Comparison of ENCODE assay signal across 15 cellular contexts in the genomic region with DNA sequence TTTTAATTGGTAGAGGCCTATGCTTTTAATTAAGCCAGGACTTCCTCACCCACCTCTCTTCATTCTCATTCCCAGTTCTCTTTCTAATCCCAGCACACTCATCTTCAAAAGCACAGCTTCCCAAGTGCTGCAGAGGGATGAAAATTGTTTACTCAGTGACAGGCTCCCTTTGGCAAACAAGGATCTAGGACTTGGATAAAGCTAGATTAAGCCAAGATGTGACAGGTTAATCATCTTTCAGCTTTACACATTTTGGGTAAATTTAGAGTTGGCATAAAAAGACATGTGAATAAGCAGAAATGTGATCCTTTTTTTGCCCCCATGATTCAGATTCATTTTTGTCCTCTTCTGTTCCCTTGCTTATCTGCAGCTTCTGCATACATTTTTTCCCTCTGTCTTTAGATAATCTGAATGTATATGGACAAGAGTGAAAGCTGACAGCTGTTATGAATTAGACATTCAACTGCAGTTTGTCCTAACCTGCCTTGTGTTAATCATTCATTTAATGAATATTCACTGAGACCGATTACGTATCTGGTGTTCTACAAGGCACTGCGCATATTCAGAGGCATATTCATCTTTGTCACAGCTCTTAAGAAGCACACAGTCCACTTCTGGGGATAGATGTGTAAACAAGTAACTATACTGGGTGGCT. TPM values are rescaled to one million over a fixed set of nuclear protein-coding genes. Genes with fewer than 3 reads are reported as not detected.
DNase-seq lines count a peak whose midpoint lies in the region; ATAC-seq, FAIRE-seq and TF ChIP-seq lines count a peak whose summit lies in the region.
"Had no signal": no experiment of that assay in that cellular context is flagged by ENCODE, and none has a peak within 500 bp of the region (broad histone marks: within the 10 kb centered on the region; RNA-seq: fewer than 3 reads in every experiment).

No MANE protein-coding gene starts in this region.

- H3K9me3 ChIP-seq in astrocyte (ENCODE audit: insufficient read depth, low read depth, low read length): no peaks in the 10 kb centered on the region
- H3K9me3 ChIP-seq in hepatocyte (ENCODE audit: low read depth): no peaks in the 10 kb centered on the region
- H3K9me3 ChIP-seq in upper lobe of right lung: no peaks in the 10 kb centered on the region
- H3K9me3 ChIP-seq: prostate gland had no signal

- no peaks in the 10 kb centered on the region for H3K9me2 ChIP-seq in hepatocyte (replicated peaks; ENCODE audit: insufficient read depth)

- intact Hi-C loops in activated CD4-positive, alpha-beta memory T cell treated with anti-CD3 and anti-CD28 coated beads for 36 hours (cut with micrococcal nuclease): no loop called here
- intact Hi-C loops in upper lobe of right lung (cut with DNase I): no loop called here

- H3K9ac ChIP-seq in astrocyte (ENCODE audit: low read length): peak overlapping the region; percentile 89

- 69% methylated on average over 3 of the region's 3 CpGs for WGBS in hepatocyte (ENCODE audit: low lambda C conversion rate, missing lambda C conversion rate)

- H3K4me1 Mint-ChIP-seq in astrocyte (ENCODE audit: low read depth, unreplicated experiment): peaks cover 27% of the 10 kb centered on the region
- H3K4me1 Mint-ChIP-seq in activated CD4-positive, alpha-beta memory T cell treated with anti-CD3 and anti-CD28 coated beads for 36 hours (ENCODE audit: low read depth): no peaks in the 10 kb centered on the region
- H3K4me1 Mint-ChIP-seq in glutamatergic neuron (ENCODE audit: low read depth, unreplicated experiment): no peaks in the 10 kb centered on the region
- H3K4me1 Mint-ChIP-seq: activated naive CD8-positive, alpha-beta T cell treated with anti-CD3 and anti-CD28 coated beads, Interleukin-2, amount 50 U/mL, for 24 hours had no signal

- peak overlapping the region; percentile 99 for H3K27ac ChIP-seq in astrocyte (ENCODE audit: low read depth, low read length)
- peak overlapping the region; percentile 18 for H3K27ac ChIP-seq in hepatocyte
- no peak overlapping the region for H3K27ac ChIP-seq in upper lobe of right lung
- H3K27ac ChIP-seq: prostate gland had no signal

- H4K20me1 ChIP-seq in astrocyte (ENCODE audit: insufficient read depth, low read length) (no peaks in the 10 kb centered on the region), hepatocyte (ENCODE audit: insufficient read depth, poor library complexity, severe bottlenecking) (no peaks in the 10 kb centered on the region)

- peak; percentile 96 for FAIRE-seq in astrocyte (lab: Jason Lieb, UNC)
- FAIRE-seq: frontal cortex had no signal

- no peak for TF ChIP-seq CTCF in astrocyte (IDR thresholded peaks at IDR 0.05; ENCODE audit: insufficient read depth, low read depth, low read length)
- no peak for TF ChIP-seq CTCF in hepatocyte (IDR thresholded peaks at IDR 0.05; ENCODE audit: poor library complexity)
- TF ChIP-seq CTCF in upper lobe of right lung (IDR thresholded peaks at IDR 0.05): no peak
- no peak for TF ChIP-seq CTCF in glutamatergic neuron (IDR thresholded peaks at IDR 0.05; ENCODE audit: partially characterized antibody, unreplicated experiment)

- H3K79me2 ChIP-seq in astrocyte (ENCODE audit: insufficient read depth, low read length) (peaks cover 68% of the 10 kb centered on the region), hepatocyte (no peaks in the 10 kb centered on the region)

- H3K9me3 Mint-ChIP-seq in astrocyte (ENCODE audit: unreplicated experiment): no peaks in the 10 kb centered on the region
- no peaks in the 10 kb centered on the region for H3K9me3 Mint-ChIP-seq in activated CD4-positive, alpha-beta memory T cell treated with anti-CD3 and anti-CD28 coated beads for 36 hours
- H3K9me3 Mint-ChIP-seq in glutamatergic neuron (ENCODE audit: unreplicated experiment): no peaks in the 10 kb centered on the region
- H3K9me3 Mint-ChIP-seq: activated naive CD8-positive, alpha-beta T cell treated with anti-CD3 and anti-CD28 coated beads, Interleukin-2, amount 50 U/mL, for 24 hours; dendritic cell treated with granulocyte-macrophage colony-stimulating factor and Interleukin-4, amounts not matched to agents 40 ng/mL and 50 ng/mL, for 4 days had no signal

- no peak overlapping the region for H3K4me3 ChIP-seq in astrocyte (ENCODE audit: insufficient read depth, low read depth, low read length)
- H3K4me3 ChIP-seq in hepatocyte: no peak overlapping the region
- H3K4me3 ChIP-seq in upper lobe of right lung: no peak overlapping the region
- H3K4me3 ChIP-seq: prostate gland had no signal

- ATAC-seq in upper lobe of right lung: no peak
- ATAC-seq: activated naive CD8-positive, alpha-beta T cell treated with anti-CD3 and anti-CD28 coated beads, Interleukin-2, amount 50 U/mL, for 24 hours had no signal

- H3K27ac Mint-ChIP-seq in astrocyte (ENCODE audit: unreplicated experiment): peak overlapping the region; percentile 85
- H3K27ac Mint-ChIP-seq in activated CD4-positive, alpha-beta memory T cell treated with anti-CD3 and anti-CD28 coated beads for 36 hours: no peak overlapping the region
- no peak overlapping the region for H3K27ac Mint-ChIP-seq in glutamatergic neuron (ENCODE audit: unreplicated experiment)
- H3K27ac Mint-ChIP-seq: activated naive CD8-positive, alpha-beta T cell treated with anti-CD3 and anti-CD28 coated beads, Interleukin-2, amount 50 U/mL, for 24 hours; dendritic cell treated with granulocyte-macrophage colony-stimulating factor and Interleukin-4, amounts not matched to agents 40 ng/mL and 50 ng/mL, for 4 days had no signal

- H3K4me3 Mint-ChIP-seq in astrocyte (ENCODE audit: unreplicated experiment) (no peak overlapping the region), glutamatergic neuron (ENCODE audit: unreplicated experiment) (no peak overlapping the region)
- no peak overlapping the region for H3K4me3 Mint-ChIP-seq in activated CD4-positive, alpha-beta memory T cell treated with anti-CD3 and anti-CD28 coated beads for 36 hours
- H3K4me3 Mint-ChIP-seq: activated naive CD8-positive, alpha-beta T cell treated with anti-CD3 and anti-CD28 coated beads, Interleukin-2, amount 50 U/mL, for 24 hours; dendritic cell treated with granulocyte-macrophage colony-stimulating factor and Interleukin-4, amounts not matched to agents 40 ng/mL and 50 ng/mL, for 4 days had no signal

- no peaks in the 10 kb centered on the region for H3K27me3 ChIP-seq in astrocyte (ENCODE audit: insufficient read depth, low read length)
- no peaks in the 10 kb centered on the region for H3K27me3 ChIP-seq in hepatocyte
- no peaks in the 10 kb centered on the region for H3K27me3 ChIP-seq in upper lobe of right lung

- DNase-seq in DMS53 (lab: John Stamatoyannopoulos, UW) (peak; percentile 72), LHCN-M2 (ENCODE audit: low read depth) (peak; percentile 79), astrocyte (ENCODE audit: low read depth) (peak; percentile 71), hepatocyte (ENCODE audit: low spot score) (no peak), nucleus accumbens (lab: John Stamatoyannopoulos, UW) (no peak), upper lobe of right lung (no peak), glutamatergic neuron (no peak)
- no peak for DNase-seq in activated CD4-positive, alpha-beta memory T cell treated with anti-CD3 and anti-CD28 coated beads for 36 hours
- DNase-seq: activated CD4-positive, CD25-positive, alpha-beta regulatory T cell treated with anti-CD3 and anti-CD28 coated beads, Interleukin-2, amount 50 U/mL, for 72 hours; activated naive CD8-positive, alpha-beta T cell treated with anti-CD3 and anti-CD28 coated beads, Interleukin-2, amount 50 U/mL, for 24 hours; NCI-H1105 treated with DMSO at 0.1 percent for 48 hours; stimulated activated naive CD4-positive, alpha-beta T cell had no signal

- no peaks in the 10 kb centered on the region for H3K36me3 ChIP-seq in astrocyte (ENCODE audit: insufficient read depth, low read length)
- H3K36me3 ChIP-seq in hepatocyte (replicated peaks; ENCODE audit: insufficient read depth, low read depth): no peaks in the 10 kb centered on the region
- H3K36me3 ChIP-seq in upper lobe of right lung: no peaks in the 10 kb centered on the region
- H3K36me3 ChIP-seq: prostate gland had no signal

- H2AFZ ChIP-seq in astrocyte (ENCODE audit: low read depth, low read length) (no peak overlapping the region), hepatocyte (no peak overlapping the region)

- H3K4me1 ChIP-seq in astrocyte (ENCODE audit: insufficient read depth, low read length): peaks cover 68% of the 10 kb centered on the region
- H3K4me1 ChIP-seq in hepatocyte (ENCODE audit: insufficient read depth): peaks cover 18% of the 10 kb centered on the region
- no peaks in the 10 kb centered on the region for H3K4me1 ChIP-seq in upper lobe of right lung
- H3K4me1 ChIP-seq: prostate gland had no signal

- CTCF ChIA-PET in activated CD4-positive, alpha-beta memory T cell treated with anti-CD3 and anti-CD28 coated beads for 36 hours (lab: Charles Lee): no interaction called here

- peak overlapping the region; percentile 17 for H3K4me2 ChIP-seq in astrocyte (ENCODE audit: low read length)
- H3K4me2 ChIP-seq in hepatocyte: no peak overlapping the region

- H3K36me3 Mint-ChIP-seq in astrocyte (ENCODE audit: low read depth, unreplicated experiment): no peaks in the 10 kb centered on the region
- no peaks in the 10 kb centered on the region for H3K36me3 Mint-ChIP-seq in activated CD4-positive, alpha-beta memory T cell treated with anti-CD3 and anti-CD28 coated beads for 36 hours
- H3K36me3 Mint-ChIP-seq in glutamatergic neuron (ENCODE audit: unreplicated experiment): no peaks in the 10 kb centered on the region

- H3K27me3 Mint-ChIP-seq in astrocyte (ENCODE audit: low read depth, unreplicated experiment) (no peaks in the 10 kb centered on the region), glutamatergic neuron (ENCODE audit: unreplicated experiment) (no peaks in the 10 kb centered on the region)
- H3K27me3 Mint-ChIP-seq in activated CD4-positive, alpha-beta memory T cell treated with anti-CD3 and anti-CD28 coated beads for 36 hours: no peaks in the 10 kb centered on the region
- H3K27me3 Mint-ChIP-seq: dendritic cell treated with granulocyte-macrophage colony-stimulating factor and Interleukin-4, amounts not matched to agents 40 ng/mL and 50 ng/mL, for 4 days had no signal

- POLR2A ChIA-PET in activated CD4-positive, alpha-beta memory T cell treated with anti-CD3 and anti-CD28 coated beads for 36 hours (lab: Charles Lee): no interaction called here

RNA-seq across cellular contexts. Expression of a gene that starts 19.5 kb away (rescaled TPM):
- total RNA-seq in LHCN-M2 (2014; rRNA removed): 74.5 and 85.1 TPM in 2 replicates
- 61.3 TPM for polyA plus RNA-seq in LHCN-M2 (2012)
- total RNA-seq in astrocyte: 11.4 and 12.6 TPM in 2 replicates
- total RNA-seq in hepatocyte: 18.2 and 24.0 TPM in 2 replicates
- 7.1 and 7.2 TPM in 2 replicates for polyA plus RNA-seq in hepatocyte
- total RNA-seq in activated CD4-positive, alpha-beta memory T cell treated with anti-CD3 and anti-CD28 coated beads for 36 hours: not detected
- 7.3 TPM for total RNA-seq in upper lobe of right lung
- total RNA-seq in glutamatergic neuron (ENCODE audit: unreplicated experiment): 0.91 TPM

Comparison
In these comparisons a context has a peak if more than half of its experiments do, and no peak if none do; other contexts are left out.
1. DNase-seq: peak in DMS53 (single experiment), LHCN-M2 (single experiment) and astrocyte (single experiment); none in hepatocyte (single experiment), activated CD4-positive, alpha-beta memory T cell treated with anti-CD3 and anti-CD28 coated beads for 36 hours (single experiment), nucleus accumbens (0 of 56), upper lobe of right lung (single experiment) and glutamatergic neuron (single experiment).